ENCODE assay signal across 23 cellular contexts in the genomic region with DNA sequence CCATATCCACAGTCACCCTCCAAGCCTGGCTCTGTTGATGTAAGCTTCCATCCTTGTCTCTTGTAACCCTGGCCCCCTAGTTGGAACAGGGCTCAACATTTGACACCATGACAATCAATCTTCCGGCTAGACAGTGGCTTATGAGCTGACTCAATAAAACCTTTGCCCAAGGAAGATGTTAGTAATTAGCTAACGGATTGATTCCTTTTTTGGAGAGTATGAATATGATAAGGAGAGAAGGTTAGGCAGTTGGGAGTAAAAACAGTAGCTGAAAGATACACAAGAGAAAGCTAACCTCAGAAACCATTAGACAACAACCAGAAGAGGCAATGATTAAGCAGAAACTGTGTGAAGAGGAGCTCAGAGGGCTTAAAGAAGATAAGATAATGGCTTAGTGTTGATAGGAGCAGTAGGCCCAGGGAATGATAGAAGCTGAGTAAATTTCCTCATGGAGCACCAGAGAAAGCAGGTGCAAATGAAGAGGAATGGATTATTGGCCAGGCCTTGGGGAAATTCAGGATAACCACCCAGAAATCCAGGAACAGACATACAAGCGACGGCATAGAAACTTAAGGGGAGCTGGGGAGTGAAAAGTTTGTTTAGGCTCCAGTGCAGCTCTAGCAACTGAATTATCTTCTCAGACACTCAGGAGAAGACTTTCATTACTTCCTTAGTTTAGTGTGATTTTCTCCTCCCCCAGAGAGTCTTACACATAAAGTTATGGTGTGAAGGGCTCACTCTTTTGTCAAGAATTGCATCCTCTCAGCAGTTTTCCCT. TPM values are rescaled to one million over a fixed set of nuclear protein-coding genes. Genes with fewer than 3 reads are reported as not detected.
DNase-seq lines count a peak whose midpoint lies in the region; ATAC-seq, FAIRE-seq and TF ChIP-seq lines count a peak whose summit lies in the region.
"Had no signal": no experiment of that assay in that cellular context is flagged by ENCODE, and none has a peak within 500 bp of the region (broad histone marks: within the 10 kb centered on the region; RNA-seq: fewer than 3 reads in every experiment).

No MANE protein-coding gene starts in this region.

- CTCF ChIA-PET in GM12878 (lab: Yijun Ruan, JAX): interaction anchor here (0.6 to 5.5 kb wide), 5 partner anchors 10 to 189 kb away, joined by 3 to 123 read pairs (median 3); no protein-coding TSS in a partner anchor

- H3K4me3 ChIP-seq in Loucy (ENCODE audit: low read length, poor library complexity, severe bottlenecking): no peak overlapping the region
- H3K4me3 ChIP-seq in GM12878: no peak overlapping the region
- H3K4me3 ChIP-seq in testis: no peak overlapping the region
- H3K4me3 ChIP-seq: BLaER1 treated with 17β-estradiol and CSF1 and Interleukin-3, amounts not matched to agents 10 nM and 100 nM had no signal

- no peaks in the 10 kb centered on the region for H3K27me3 Mint-ChIP-seq in nephron (ENCODE audit: low read depth)

- H3K27ac ChIP-seq in GM12878 (ENCODE audit: control insufficient read depth, insufficient read depth) (no peak overlapping the region), testis (no peak overlapping the region)
- H3K27ac ChIP-seq: BLaER1 treated with 17β-estradiol and CSF1 and Interleukin-3, amounts not matched to agents 10 nM and 100 nM had no signal

- H3K36me3 ChIP-seq in Loucy (ENCODE audit: insufficient read depth, low read length) (no peaks in the 10 kb centered on the region), GM12878 (ENCODE audit: control insufficient read depth in 2 of 2, insufficient read depth in 2 of 2, low read length in 1 of 2) (no peaks in the 10 kb centered on the region), testis (ENCODE audit: low read depth, missing control alignments) (no peaks in the 10 kb centered on the region)
- H3K36me3 ChIP-seq: BLaER1 treated with 17β-estradiol and CSF1 and Interleukin-3, amounts not matched to agents 10 nM and 100 nM had no signal

- H3K4me1 Mint-ChIP-seq in nephron: peaks cover 16% of the 10 kb centered on the region
- H3K4me1 Mint-ChIP-seq: CD8-positive, alpha-beta memory T cell had no signal

- H3K79me2 ChIP-seq in Loucy (ENCODE audit: insufficient read depth, low read length): no peaks in the 10 kb centered on the region
- no peaks in the 10 kb centered on the region for H3K79me2 ChIP-seq in GM12878 (ENCODE audit: control insufficient read depth, insufficient read depth, low read length)

- SMC1A ChIA-PET in GM12878 (lab: Charles Lee; ENCODE audit: uncharacterized antibody, unreplicated experiment): interaction anchor here (0.9 to 2.2 kb wide), 4 partner anchors 8 to 187 kb away, joined by 3 to 7 read pairs (median 5); no protein-coding TSS in a partner anchor

- H4K20me1 ChIP-seq in Loucy (ENCODE audit: insufficient read depth, low read length, poor library complexity, severe bottlenecking) (no peaks in the 10 kb centered on the region), GM12878 (ENCODE audit: control insufficient read depth, insufficient read depth) (no peaks in the 10 kb centered on the region)
- H4K20me1 ChIP-seq: BLaER1 treated with 17β-estradiol and CSF1 and Interleukin-3, amounts not matched to agents 10 nM and 100 nM had no signal

- no peaks in the 10 kb centered on the region for H3F3A ChIP-seq in Loucy (ENCODE audit: low read depth)

- H3K9me3 ChIP-seq in Loucy (ENCODE audit: insufficient read depth, low read depth, low read length) (no peaks in the 10 kb centered on the region), GM12878 (replicated peaks; ENCODE audit: control insufficient read depth, insufficient read depth, low read length) (no peaks in the 10 kb centered on the region), testis (no peaks in the 10 kb centered on the region)
- H3K9me3 ChIP-seq: BLaER1 treated with 17β-estradiol and CSF1 and Interleukin-3, amounts not matched to agents 10 nM and 100 nM; SK-N-SH had no signal

- peak; percentile 59 for DNase-seq in OCI-M2 (lab: John Stamatoyannopoulos, UW; ENCODE audit: unreplicated experiment)
- no peak for DNase-seq in GM12878 (ENCODE audit: low read depth, low spot score)
- no peak for DNase-seq in testis
- no peak for DNase-seq in NCI-H1105 (lab: John Stamatoyannopoulos, UW)
- DNase-seq: CD8-positive, alpha-beta memory T cell; DMS53; EL; HFFc6; IMR-90; Kasumi-1; MM.1S; NCI-H1105 treated with DMSO at 0.1 percent for 48 hours; NCI-H2081 treated with DMSO at 0.1 percent for 48 hours; PC-3; RPMI8226; SHP77 treated with DMSO at 0.1 percent for 48 hours; SK-N-SH had no signal

- H3K4me1 ChIP-seq in Loucy (ENCODE audit: insufficient read depth, low read length, poor library complexity, severe bottlenecking): peaks cover 17% of the 10 kb centered on the region
- H3K4me1 ChIP-seq in GM12878 (ENCODE audit: control insufficient read depth, insufficient read depth, low read length): no peaks in the 10 kb centered on the region
- no peaks in the 10 kb centered on the region for H3K4me1 ChIP-seq in testis

- H3K4me2 ChIP-seq in Loucy (ENCODE audit: low read depth, low read length, poor library complexity, severe bottlenecking) (no peak overlapping the region), GM12878 (ENCODE audit: control insufficient read depth, insufficient read depth) (no peak overlapping the region)
- H3K4me2 ChIP-seq: SK-N-SH had no signal

- TF ChIP-seq POLR2A in GM12878 (IDR thresholded peaks at IDR 0.05; ENCODE audit: low read depth, low read length) (no peak), testis (IDR thresholded peaks at IDR 0.05) (no peak)

- H3K36me3 Mint-ChIP-seq in nephron (ENCODE audit: low read depth): no peaks in the 10 kb centered on the region
- H3K36me3 Mint-ChIP-seq: CD8-positive, alpha-beta memory T cell had no signal

- POLR2A ChIA-PET in GM12878 (lab: Charles Lee): no interaction called here

- no peak for ATAC-seq in GM12878
- no peak for ATAC-seq in GM21737 (IDR thresholded peaks at IDR 0.05; ENCODE audit: unreplicated experiment)
- ATAC-seq: PC-3 had no signal

- WGBS in GM12878 (ENCODE audit: insufficient coverage, insufficient replicate concordance, low lambda C conversion rate, missing lambda C conversion rate): 87% methylated on average over 4 of the region's 4 CpGs
- WGBS in testis, 2 donors: 74 to 75% methylated on average over 4 of the region's 4 CpGs

- peak; percentile 47 for FAIRE-seq in GM12878 (lab: Jason Lieb, UNC)
- FAIRE-seq: GM12891, GM18507 had no signal

- in situ Hi-C loops in GM12878 (cut with MboI): no loop called here

- H3K9me3 Mint-ChIP-seq in nephron: no peaks in the 10 kb centered on the region
- H3K9me3 Mint-ChIP-seq: CD8-positive, alpha-beta memory T cell; HFFc6 had no signal

- no peaks in the 10 kb centered on the region for H3K9me2 ChIP-seq in Loucy (replicated peaks; ENCODE audit: low read depth, low read length)
- H3K9me2 ChIP-seq: SK-N-SH had no signal

- no peak overlapping the region for H3K9ac ChIP-seq in Loucy (ENCODE audit: low read depth, low read length, poor library complexity, severe bottlenecking)
- no peak overlapping the region for H3K9ac ChIP-seq in GM12878 (ENCODE audit: control insufficient read depth, insufficient read depth, low read length)
- H3K9ac ChIP-seq: BLaER1 treated with 17β-estradiol and CSF1 and Interleukin-3, amounts not matched to agents 10 nM and 100 nM; SK-N-SH had no signal

- no peak for TF ChIP-seq EP300 in GM12878 (IDR thresholded peaks at IDR 0.05; ENCODE audit: borderline replicate concordance in 1 of 2, control insufficient read depth in 1 of 2, low read depth in 2 of 2, low read length in 2 of 2)

- H3K27me3 ChIP-seq in Loucy (ENCODE audit: insufficient read depth, low read length, poor library complexity, severe bottlenecking) (no peaks in the 10 kb centered on the region), GM12878 (replicated peaks in 1 of 2; ENCODE audit: control insufficient read depth in 2 of 2, insufficient read depth in 2 of 2, low read length in 1 of 2) (no peaks in the 10 kb centered on the region), testis (no peaks in the 10 kb centered on the region)
- H3K27me3 ChIP-seq: BLaER1 treated with 17β-estradiol and CSF1 and Interleukin-3, amounts not matched to agents 10 nM and 100 nM had no signal

- no peak for TF ChIP-seq RAD21 in GM12878 (IDR thresholded peaks at IDR 0.05; ENCODE audit: insufficient read depth, low read depth, low read length)

- intact Hi-C loops in GM12878 (cut with micrococcal nuclease; ENCODE audit: unreplicated experiment): no loop called here
- intact Hi-C loops in testis (cut with DNase I; ENCODE audit: low total_unique reads): no loop called here

- no peak for TF ChIP-seq CTCF in Loucy (conservative IDR thresholded peaks at IDR 0.05; ENCODE audit: low read length)
- no peak for TF ChIP-seq CTCF in GM12878 (IDR thresholded peaks at IDR 0.05 in 2 of 3, conservative IDR thresholded peaks at IDR 0.05 in 1 of 3; ENCODE audit: control insufficient read depth in 2 of 3, extremely low read depth in 1 of 3, insufficient read depth in 1 of 3, low read depth in 3 of 3, low read length in 3 of 3)
- TF ChIP-seq CTCF in nephron (IDR thresholded peaks at IDR 0.05; ENCODE audit: unreplicated experiment in 3 of 3): no peak
- no peak for TF ChIP-seq CTCF in testis (IDR thresholded peaks at IDR 0.05)

- RAD21 ChIA-PET in GM12878 (lab: Charles Lee; ENCODE audit: unreplicated experiment): interaction anchor here (1.9 to 3.1 kb wide), 2 partner anchors 175 to 177 kb away, joined by 6 to 15 read pairs; no protein-coding TSS in a partner anchor

- no TSS peak for BruUV-seq in GM12878 (replicated peaks; lab: Mats Ljungman, UMichigan)

- H3K4me3 Mint-ChIP-seq in nephron: peak overlapping the region in 1 of 3 experiments; percentile 7
- H3K4me3 Mint-ChIP-seq: CD8-positive, alpha-beta memory T cell; HFFc6 had no signal

- H2AFZ ChIP-seq in Loucy (ENCODE audit: low read length): peak overlapping the region; percentile 7
- no peak overlapping the region for H2AFZ ChIP-seq in GM12878 (ENCODE audit: control insufficient read depth, low read depth, low read length)

- H3K27ac Mint-ChIP-seq in nephron: peak overlapping the region; percentile 56 to 83 (median 74)
- H3K27ac Mint-ChIP-seq: CD8-positive, alpha-beta memory T cell; HFFc6 had no signal

RNA-seq across cellular contexts. Expression of a gene that starts 7.8 kb away (rescaled TPM):
- total RNA-seq in GM12878 (2013; cell fraction: nucleolus; rRNA removed): 33.7 and 34.2 TPM in 2 replicates
- total RNA-seq in GM12878 (2014; rRNA removed) (11.3 and 12.0 TPM in 2 replicates), GM12878 (2014; rRNA removed; fragmentation: Illumina TruSeq; extraction: Trizol) (10.6 and 11.2 TPM in 2 replicates), GM12878 (2021) (26.5 and 31.4 TPM in 2 replicates), testis (10 to 100 TPM; 19.7 to 21.6 TPM)
- 6.1 TPM for polyA plus RNA-seq in GM12878 (2011; ENCODE audit: low read depth)
- polyA plus RNA-seq in GM12878 (2011; rRNA removed) (11.0 and 13.0 TPM in 2 replicates), GM12878 (2014; fragmentation: Illumina TruSeq; extraction: Trizol) (24.6 and 27.0 TPM in 2 replicates), GM12878 (2014; fragmentation: Nextera tagmentation; extraction: Ambion mirVana) (1 to 10 TPM; 3.2 to 4.0 TPM), GM12878 (2014; rRNA removed) (10.1 and 11.8 TPM in 2 replicates), GM12878 (2016; fragmentation: Nextera tagmentation; extraction: Ambion mirVana) (1 to 10 TPM; 7.6 to 8.5 TPM), testis (ENCODE audit: insufficient read depth, low read depth, low replicate concordance) (17.5 TPM)
- polyA plus RNA-seq in GM12878 (2011; cell fraction: cytosol; rRNA removed): 10.1 and 13.2 TPM in 2 replicates
- polyA plus RNA-seq in GM12878 (2011; cell fraction: nucleus; rRNA removed): 15.2 and 15.7 TPM in 2 replicates
- polyA plus RNA-seq in GM12878 (2012): 6.4 and 8.5 TPM in 2 replicates
- polyA minus RNA-seq in GM12878 (2011; rRNA and poly(A)+ RNA removed): 37.4 and 45.0 TPM in 2 replicates
- 13.4 and 17.7 TPM in 2 replicates for polyA minus RNA-seq in GM12878 (2011; cell fraction: cytosol; rRNA and poly(A)+ RNA removed)
- polyA minus RNA-seq in GM12878 (2011; cell fraction: nucleus; rRNA and poly(A)+ RNA removed): 8.0 and 11.8 TPM in 2 replicates
